Comparison of ENCODE assay signal across 8 cellular contexts in genomic region chr4:139988863-139989765, GRCh38.
A peak's percentile ranks its signal among the peaks of the same experiment; 100 is the strongest.
DNase-seq lines count a peak whose midpoint lies in the region; ATAC-seq lines count a peak whose summit lies in the region.

No MANE protein-coding gene starts in this region.

- DNase-seq in Right ventricle myocardium inferior (ENCODE audit: missing footprints) (no peak), cardiac septum (ENCODE audit: low spot score) (no peak), iPS-NIHi7 (ENCODE audit: extremely low spot score) (peak; percentile 66), GF-D8 (lab: John Stamatoyannopoulos, UW) (no peak)
- no peak for DNase-seq in activated naive CD8-positive, alpha-beta T cell treated with anti-CD3 and anti-CD28 coated beads, Interleukin-2, amount 10 ng/mL, durations not matched to agents 7 days and 5 days
- DNase-seq in stimulated activated CD4-positive, alpha-beta T cell treated with anti-CD3 and anti-CD28 coated beads, Interleukin-4, amount 100 ng/mL, for 24 hours, result peak; percentile 60
- DNase-seq in activated CD4-positive, CD25-positive, alpha-beta regulatory T cell (lab: John Stamatoyannopoulos, UW), result no peak

- H3K4me1 Mint-ChIP-seq in activated naive CD8-positive, alpha-beta T cell treated with anti-CD3 and anti-CD28 coated beads, Interleukin-2, amount 10 ng/mL, durations not matched to agents 7 days and 5 days, result peaks cover 4% of the 10 kb centered on the region

- no peak overlapping the region for H3K4me3 Mint-ChIP-seq in activated naive CD8-positive, alpha-beta T cell treated with anti-CD3 and anti-CD28 coated beads, Interleukin-2, amount 10 ng/mL, durations not matched to agents 7 days and 5 days

- H3K9me3 Mint-ChIP-seq in activated naive CD8-positive, alpha-beta T cell treated with anti-CD3 and anti-CD28 coated beads, Interleukin-2, amount 10 ng/mL, durations not matched to agents 7 days and 5 days, result peaks cover 5% of the 10 kb centered on the region

- H3K27me3 Mint-ChIP-seq in activated naive CD8-positive, alpha-beta T cell treated with anti-CD3 and anti-CD28 coated beads, Interleukin-2, amount 10 ng/mL, durations not matched to agents 7 days and 5 days, result no peaks in the 10 kb centered on the region

- POLR2A ChIA-PET in activated naive CD8-positive, alpha-beta T cell treated with anti-CD3 and anti-CD28 coated beads, Interleukin-2, amount 10 ng/mL, durations not matched to agents 7 days and 5 days (lab: Charles Lee), result no interaction called here

- H3K27ac Mint-ChIP-seq in activated naive CD8-positive, alpha-beta T cell treated with anti-CD3 and anti-CD28 coated beads, Interleukin-2, amount 10 ng/mL, durations not matched to agents 7 days and 5 days, result no peak overlapping the region

- ATAC-seq in Right ventricle myocardium inferior, result peak; percentile 78
- peak; percentile 26 for ATAC-seq in activated naive CD8-positive, alpha-beta T cell treated with anti-CD3 and anti-CD28 coated beads, Interleukin-2, amount 10 ng/mL, durations not matched to agents 7 days and 5 days (ENCODE audit: low read depth)
- ATAC-seq in GM19463 (IDR thresholded peaks at IDR 0.05; ENCODE audit: unreplicated experiment), result no peak

- H3K36me3 Mint-ChIP-seq in activated naive CD8-positive, alpha-beta T cell treated with anti-CD3 and anti-CD28 coated beads, Interleukin-2, amount 10 ng/mL, durations not matched to agents 7 days and 5 days, result peaks cover 2% of the 10 kb centered on the region

- intact Hi-C loops in Right ventricle myocardium inferior (cut with DNase I), result no loop called here
- intact Hi-C loops in cardiac septum (cut with DNase I), result loop anchor here (5.0 kb wide), 2 partner anchors 67 to 177 kb away; no protein-coding TSS in a partner anchor

Comparison
In these comparisons a context has a peak if more than half of its experiments do, and no peak if none do; other contexts are left out.
1. DNase-seq: peak in iPS-NIHi7 (single experiment) and stimulated activated CD4-positive, alpha-beta T cell treated with anti-CD3 and anti-CD28 coated beads, Interleukin-4, amount 100 ng/mL, for 24 hours (single experiment); none in Right ventricle myocardium inferior (single experiment), cardiac septum (single experiment), activated naive CD8-positive, alpha-beta T cell treated with anti-CD3 and anti-CD28 coated beads, Interleukin-2, amount 10 ng/mL, durations not matched to agents 7 days and 5 days (single experiment), GF-D8 (single experiment) and activated CD4-positive, CD25-positive, alpha-beta regulatory T cell (0 of 4).